11 cellular contexts compared by ENCODE assay signal in genomic region chr5:67971223-67971830, GRCh38.
DNase-seq lines count a peak whose midpoint lies in the region; ATAC-seq and TF ChIP-seq lines count a peak whose summit lies in the region.
"Had no signal": no experiment of that assay in that cellular context is flagged by ENCODE, and none has a peak within 500 bp of the region (broad histone marks: within the 10 kb centered on the region; RNA-seq: fewer than 3 reads in every experiment).

No MANE protein-coding gene starts in this region.

- H3K4me1 Mint-ChIP-seq in WTC11: peaks cover 13% of the 10 kb centered on the region

- ATAC-seq in WTC11 (no peak), Right ventricle myocardium superior (ENCODE audit: poor library complexity) (peak; percentile 86), sciatic nerve (peak; percentile 95)
- ATAC-seq: Panc1 had no signal

- POLR2A ChIA-PET in WTC11 (lab: Charles Lee): no interaction called here

- intact Hi-C loops in Right ventricle myocardium superior (cut with DNase I): no loop called here
- intact Hi-C loops in sciatic nerve (cut with DNase I): no loop called here

- H3K27me3 Mint-ChIP-seq in WTC11 (ENCODE audit: low read depth): no peaks in the 10 kb centered on the region

- no peaks in the 10 kb centered on the region for H3K36me3 Mint-ChIP-seq in WTC11

- H3K4me3 Mint-ChIP-seq in WTC11: no peak overlapping the region

- CTCF ChIA-PET in WTC11 (lab: Charles Lee): no interaction called here

- no peak for TF ChIP-seq CTCF in WTC11 (IDR thresholded peaks at IDR 0.05)

- H3K9me3 Mint-ChIP-seq in WTC11: peaks cover 3% of the 10 kb centered on the region; the same call in 1 of the 2 replicates

- no peak overlapping the region for H3K27ac Mint-ChIP-seq in WTC11

- DNase-seq in AG20443 (ENCODE audit: low spot score) (peak; percentile 71), WTC11 (ENCODE audit: low spot score) (no peak), Right ventricle myocardium superior (peak; percentile 46), sciatic nerve (ENCODE audit: low spot score) (peak; percentile 65), NCI-H82 (lab: John Stamatoyannopoulos, UW) (no peak), NCI-H146 treated with DMSO at 0.1 percent for 48 hours (lab: John Stamatoyannopoulos, UW; ENCODE audit: unreplicated experiment) (no peak)
- no peak for DNase-seq in stimulated activated CD4-positive, alpha-beta T cell treated with anti-CD3 and anti-CD28 coated beads, Interleukin-2, amount 100 ng/mL, for 24 hours
- no peak for DNase-seq in stimulated activated CD4-positive, alpha-beta T cell treated with anti-CD3 and anti-CD28 coated beads, Interleukin-12 subunit alpha, Interleukin-12 subunit beta, amount 100 ng/mL, for 4 hours
- DNase-seq: NCI-H146; stimulated activated CD8-positive, alpha-beta memory T cell treated with anti-CD3 and anti-CD28 coated beads, Interleukin-4, amount 100 ng/mL, for 48 hours had no signal

TF ChIP-seq in WTC11, 78 proteins besides CTCF, POLR2A, EP300 and RAD21:
- TF ChIP-seq NFE2L1 (CRISPR knock-in tag; IDR thresholded peaks at IDR 0.05): no peak
- TF ChIP-seq GABPB1 (CRISPR knock-in tag; IDR thresholded peaks at IDR 0.05): peak; percentile 49; the same call in 1 of the 2 replicates

Comparison
In these comparisons a context has a peak if more than half of its experiments do, and no peak if none do; other contexts are left out.
1. DNase-seq: peak in AG20443 (single experiment), Right ventricle myocardium superior (single experiment) and sciatic nerve (single experiment); none in WTC11 (single experiment), stimulated activated CD4-positive, alpha-beta T cell treated with anti-CD3 and anti-CD28 coated beads, Interleukin-2, amount 100 ng/mL, for 24 hours (0 of 2), NCI-H82 (single experiment), stimulated activated CD4-positive, alpha-beta T cell treated with anti-CD3 and anti-CD28 coated beads, Interleukin-12 subunit alpha, Interleukin-12 subunit beta, amount 100 ng/mL, for 4 hours (single experiment) and NCI-H146 treated with DMSO at 0.1 percent for 48 hours (single experiment).